9 cellular contexts compared by ENCODE assay signal in genomic region chr6:89596056-89596455, GRCh38. TPM values are rescaled to one million over a fixed set of nuclear protein-coding genes. Genes with fewer than 3 reads are reported as not detected.
DNase-seq lines count a peak whose midpoint lies in the region; ATAC-seq lines count a peak whose summit lies in the region.
"Had no signal": no experiment of that assay in that cellular context is flagged by ENCODE, and none has a peak within 500 bp of the region (broad histone marks: within the 10 kb centered on the region; RNA-seq: fewer than 3 reads in every experiment).

No MANE protein-coding gene starts in this region.

- ATAC-seq in HG02981 (IDR thresholded peaks at IDR 0.05; ENCODE audit: unreplicated experiment) (peak; percentile 90), T-cell (replicated peaks in 1 of 4) (peak in 3 of 4 experiments; percentile 40 to 84 (median 65))

- H3K36me3 Mint-ChIP-seq in T-cell, result peaks cover 9% of the 10 kb centered on the region

- POLR2A ChIA-PET in T-cell (lab: Charles Lee), result no interaction called here

- peak overlapping the region; percentile 66 to 83 for H3K27ac Mint-ChIP-seq in T-cell

- peaks cover 0 to 4% (median 3%) of the 10 kb centered on the region in 3 donors for H3K9me3 Mint-ChIP-seq in T-cell

- CTCF ChIA-PET in T-cell (lab: Charles Lee), result interaction anchor here in 1 of 2 donors (1.1 kb wide), 1 partner anchor 238 kb away, joined by 3 read pairs; no protein-coding TSS in a partner anchor

- H3K27me3 Mint-ChIP-seq in T-cell, result no peaks in the 10 kb centered on the region

- H3K4me3 Mint-ChIP-seq in T-cell, result no peak overlapping the region

- peaks cover 14 to 24% (median 22%) of the 10 kb centered on the region in 3 donors for H3K4me1 Mint-ChIP-seq in T-cell

- peak; percentile 40 for DNase-seq in DMS153 (lab: John Stamatoyannopoulos, UW)
- peak; percentile 58 for DNase-seq in GM19238 (ENCODE audit: insufficient read length, low spot score)
- peak in 1 of 34 experiments; percentile 11 for DNase-seq in T-cell
- no peak for DNase-seq in COLO668 (lab: John Stamatoyannopoulos, UW; ENCODE audit: unreplicated experiment)
- DNase-seq in NCI-H345 treated with DMSO at 0.1 percent for 48 hours (lab: John Stamatoyannopoulos, UW; ENCODE audit: unreplicated experiment), result no peak
- DNase-seq in NCI-H1092 treated with DMSO at 0.1 percent for 48 hours (lab: John Stamatoyannopoulos, UW), result no peak
- DNase-seq in amygdala (lab: John Stamatoyannopoulos, UW), result no peak
- DNase-seq: activated CD8-positive, alpha-beta memory T cell treated with anti-CD3 and anti-CD28 coated beads, Interleukin-2, amount 50 U/mL, for 48 hours had no signal

RNA-seq across cellular contexts. Expression of gene LYRM2, which starts 42.5 kb away (rescaled TPM):
- total RNA-seq in T-cell, result 10 to 100 TPM; 18.9 to 27.0 (median 23.5) TPM

Comparison
In these comparisons a context has a peak if more than half of its experiments do, and no peak if none do; other contexts are left out.
1. DNase-seq: peak in DMS153 (single experiment) and GM19238 (single experiment); none in COLO668 (single experiment), NCI-H345 treated with DMSO at 0.1 percent for 48 hours (single experiment), NCI-H1092 treated with DMSO at 0.1 percent for 48 hours (single experiment) and amygdala (0 of 56).